ENCODE assay signal across 16 cellular contexts in genomic region chr7:1535695-1536094, GRCh38. TPM values are rescaled to one million over a fixed set of nuclear protein-coding genes. Genes with fewer than 3 reads are reported as not detected.
A peak's percentile ranks its signal among the peaks of the same experiment; 100 is the strongest.
DNase-seq lines count a peak whose midpoint lies in the region; ATAC-seq, FAIRE-seq and TF ChIP-seq lines count a peak whose summit lies in the region.
"Had no signal": no experiment of that assay in that cellular context is flagged by ENCODE, and none has a peak within 500 bp of the region (broad histone marks: within the 10 kb centered on the region; RNA-seq: fewer than 3 reads in every experiment).

No MANE protein-coding gene starts in this region.

- TF ChIP-seq POLR2A in K562 (conservative IDR thresholded peaks at IDR 0.05), result no peak
- no peak for TF ChIP-seq POLR2A in stomach (IDR thresholded peaks at IDR 0.05)

- TF ChIP-seq EP300 in K562 (IDR thresholded peaks at IDR 0.05; ENCODE audit: low read length) (no peak), stomach (IDR thresholded peaks at IDR 0.05) (no peak)

- H3K27ac Mint-ChIP-seq in GM23338, result no peak overlapping the region

- no peak for ATAC-seq in GM23338
- no peak for ATAC-seq in K562
- no peak for ATAC-seq in left lobe of liver
- no peak for ATAC-seq in omental fat pad (ENCODE audit: low FRiP score)
- ATAC-seq: PC-3, T-helper 17 cell had no signal

- peaks cover 20% of the 10 kb centered on the region for H3K4me1 ChIP-seq in GM23338 (ENCODE audit: insufficient read depth)
- H3K4me1 ChIP-seq in K562 (replicated peaks in 1 of 2; ENCODE audit: control insufficient read depth in 2 of 2, insufficient read depth in 2 of 2, low read length in 2 of 2), result peaks cover 45 to 88% of the 10 kb centered on the region in 2 experiments
- H3K4me1 ChIP-seq in stomach, result peaks cover 58 to 79% (median 71%) of the 10 kb centered on the region in 4 donors

- H3K36me3 ChIP-seq in GM23338 (ENCODE audit: insufficient read depth), result no peaks in the 10 kb centered on the region
- H3K36me3 ChIP-seq in K562 (ENCODE audit: control insufficient read depth, insufficient read depth, low read length), result peaks cover 37% of the 10 kb centered on the region; the same call in 2 of the 3 replicates
- H3K36me3 ChIP-seq in stomach, result peaks cover 25 to 36% (median 33%) of the 10 kb centered on the region in 4 donors

- H3K27me3 ChIP-seq in GM23338 (ENCODE audit: insufficient read depth), result no peaks in the 10 kb centered on the region
- no peaks in the 10 kb centered on the region for H3K27me3 ChIP-seq in K562 (ENCODE audit: control insufficient read depth in 2 of 2, insufficient read depth in 2 of 2, low read length in 2 of 2)
- H3K27me3 ChIP-seq in stomach, result no peaks in the 10 kb centered on the region

- H3K9ac ChIP-seq in K562 (ENCODE audit: insufficient read depth in 1 of 2, low read depth in 2 of 2, low read length in 2 of 2), result no peak overlapping the region

- intact Hi-C loops in K562 (cut with micrococcal nuclease), result no loop called here
- intact Hi-C loops in stomach (cut with DNase I; ENCODE audit: low total_unique reads), result no loop called here

- peaks cover 3% of the 10 kb centered on the region; the same call in 1 of the 3 replicates for H3K36me3 Mint-ChIP-seq in GM23338 (ENCODE audit: low read depth)

- WGBS in K562 (ENCODE audit: insufficient coverage, low coverage, missing lambda C conversion rate), result 88% methylated on average over 14 of the region's 15 CpGs
- 83 to 91% (median 85%) methylated on average over 15 of the region's 15 CpGs for WGBS in stomach, 5 donors

- CTCF ChIA-PET in K562 (lab: Yijun Ruan, JAX; ENCODE audit: low intra/inter-chr PET ratio), result no interaction called here

- H2AFZ ChIP-seq in GM23338 (no peak overlapping the region), K562 (ENCODE audit: low read depth, low read length) (no peak overlapping the region)

- H3K27ac ChIP-seq in GM23338 (ENCODE audit: low read depth) (0 out of 2 replicates have a peak overlapping the region, but pooled peaks have one; percentile 14), K562 (ENCODE audit: extremely low read depth, low read depth, low read length) (no peak overlapping the region), stomach (peak overlapping the region; percentile 12 to 100 (median 98))

- in situ Hi-C loops in K562 (cut with MboI), result no loop called here

- H3K4me1 Mint-ChIP-seq in GM23338, result peaks cover 39% of the 10 kb centered on the region

- BruUV-seq in K562 (replicated peaks; lab: Mats Ljungman, UMichigan), result no TSS peak

- FAIRE-seq in K562 (lab: Jason Lieb, UNC), result no peak

- H3K9me1 ChIP-seq in K562 (ENCODE audit: control insufficient read depth, insufficient read depth, low read length), result peaks cover 14% of the 10 kb centered on the region

- H4K20me1 ChIP-seq in GM23338 (replicated peaks; ENCODE audit: insufficient read depth), result peaks cover 3% of the 10 kb centered on the region; the same call in 1 of the 2 replicates
- H4K20me1 ChIP-seq in K562 (replicated peaks; ENCODE audit: control insufficient read depth, insufficient read depth, low read length), result peaks cover 53% of the 10 kb centered on the region

- H3K9me3 ChIP-seq in K562 (replicated peaks; ENCODE audit: control insufficient read depth, insufficient read depth, low read depth, low read length) (no peaks in the 10 kb centered on the region), stomach (no peaks in the 10 kb centered on the region)

- 0 out of 2 replicates have a peak, but pooled peaks cover 11% of the 10 kb centered on the region for H3F3A ChIP-seq in GM23338 (replicated peaks; ENCODE audit: low read depth)

- no peak overlapping the region for H3K4me3 ChIP-seq in GM23338
- H3K4me3 ChIP-seq in K562, result no peak overlapping the region
- H3K4me3 ChIP-seq in stomach, result no peak overlapping the region

- DNase-seq in GM23338 (ENCODE audit: low spot score) (peak; percentile 35), K562 (ENCODE audit: extremely low read depth in 1 of 4, low spot score in 3 of 4) (no peak), left lobe of liver (ENCODE audit: low spot score) (peak; percentile 43), stomach (no peak), hippocampal formation (lab: John Stamatoyannopoulos, UW) (no peak), omental fat pad (ENCODE audit: low spot score) (no peak), NCI-H1105 (lab: John Stamatoyannopoulos, UW) (no peak), SIG-M5 (lab: John Stamatoyannopoulos, UW) (no peak)
- DNase-seq: activated CD4-positive, alpha-beta T cell treated with anti-CD3 and anti-CD28 coated beads, Interleukin-2, amount 50 U/mL, for 4 hours; activated effector memory CD4-positive, alpha-beta T cell treated with anti-CD3 and anti-CD28 coated beads, Interleukin-2, amount 50 U/mL, for 16 hours; CD8-positive, alpha-beta memory T cell; PC-3; stimulated activated CD4-positive, alpha-beta T cell treated with anti-CD3 and anti-CD28 coated beads, Interleukin-15, amount 100 ng/mL, for 24 hours had no signal

- no peaks in the 10 kb centered on the region for H3K9me2 ChIP-seq in GM23338 (ENCODE audit: insufficient read depth)

- no peak overlapping the region for H3K4me3 Mint-ChIP-seq in GM23338
- H3K4me3 Mint-ChIP-seq: central memory CD8-positive, alpha-beta T cell; T-helper 17 cell had no signal

- H3K4me2 ChIP-seq in GM23338 (no peak overlapping the region), K562 (ENCODE audit: insufficient read depth, low read length) (no peak overlapping the region)

- POLR2A ChIA-PET in K562 (lab: Yijun Ruan, JAX), result no interaction called here

- no peak for TF ChIP-seq RAD21 in K562 (CRISPR knock-in tag; conservative IDR thresholded peaks at IDR 0.05 in 1 of 2, IDR thresholded peaks at IDR 0.05 in 1 of 2)

- peaks cover 24% of the 10 kb centered on the region for H3K27me3 Mint-ChIP-seq in GM23338 (ENCODE audit: insufficient read depth, low read depth, poor library complexity)
- H3K27me3 Mint-ChIP-seq: CD8-positive, alpha-beta memory T cell; central memory CD8-positive, alpha-beta T cell; T-helper 17 cell had no signal

- H3K79me2 ChIP-seq in GM23338 (replicated peaks; ENCODE audit: insufficient read depth) (peaks cover 67% of the 10 kb centered on the region), K562 (ENCODE audit: control insufficient read depth, insufficient read depth, low read length) (peaks cover 73% of the 10 kb centered on the region)

- TF ChIP-seq CTCF in GM23338 (conservative IDR thresholded peaks at IDR 0.05; ENCODE audit: low read depth in 2 of 2) (no peak), K562 (IDR thresholded peaks at IDR 0.05 in 2 of 3, conservative IDR thresholded peaks at IDR 0.05 in 1 of 3; ENCODE audit: insufficient read depth in 2 of 3, low read depth in 1 of 3, low read length in 3 of 3) (no peak), stomach (IDR thresholded peaks at IDR 0.05) (no peak), omental fat pad (IDR thresholded peaks at IDR 0.05) (no peak)

- H3K9me3 Mint-ChIP-seq in GM23338, result no peaks in the 10 kb centered on the region
- H3K9me3 Mint-ChIP-seq: CD8-positive, alpha-beta memory T cell; central memory CD8-positive, alpha-beta T cell; nephron had no signal

RNA-seq across cellular contexts. Expression of gene MAFK, which starts 5.2 kb away (rescaled TPM):
- 14.2 and 19.3 TPM in 2 replicates for total RNA-seq in GM23338 (2014; rRNA removed; shearing (Covaris generic))
- polyA plus RNA-seq in GM23338 (2016; fragmentation: Nextera tagmentation; extraction: Ambion mirVana), result 4.4 and 5.1 TPM in 2 replicates
- 8.5 and 20.5 TPM in 2 replicates for total RNA-seq in K562 (2011; cell fraction: chromatin; rRNA removed; ENCODE audit: low replicate concordance)
- total RNA-seq in K562 (2011; cell fraction: nucleolus; rRNA removed), result 11.2 and 12.1 TPM in 2 replicates
- 5.1 and 7.6 TPM in 2 replicates for total RNA-seq in K562 (2011; cell fraction: nucleoplasm; rRNA removed)
- total RNA-seq in K562 (2014; rRNA removed), result 11.7 and 15.6 TPM in 2 replicates
- total RNA-seq in K562 (2014; rRNA removed; fragmentation: Illumina TruSeq; extraction: Trizol), result 1.1 and 1.3 TPM in 2 replicates
- total RNA-seq in K562 (2015; rRNA removed; fragmentation: Illumina TruSeq; extraction: Trizol), result 4.7 and 5.5 TPM in 2 replicates
- total RNA-seq in K562 (2021), result 17.6 and 24.4 TPM in 2 replicates
- 2.1 and 4.9 TPM in 2 replicates for polyA plus RNA-seq in K562 (2011; rRNA removed)
- 3.8 and 5.1 TPM in 2 replicates for polyA plus RNA-seq in K562 (2011; cell fraction: cytosol; rRNA removed)
- polyA plus RNA-seq in K562 (2011; cell fraction: nucleus; rRNA removed), result 9.8 and 26.1 TPM in 2 replicates
- polyA plus RNA-seq in K562 (2012), result 11.2 and 12.1 TPM in 2 replicates
- 3.7 and 6.9 TPM in 2 replicates for polyA plus RNA-seq in K562 (2014; fragmentation: Illumina TruSeq; extraction: Trizol)
- under 1 TPM; 0.04 to 0.07 TPM for polyA plus RNA-seq in K562 (2014; fragmentation: Nextera tagmentation; extraction: Ambion mirVana)
- polyA plus RNA-seq in K562 (2014; rRNA removed), result 12.8 and 13.5 TPM in 2 replicates
- polyA minus RNA-seq in K562 (2011; rRNA and poly(A)+ RNA removed), result 0.66 and 1.1 TPM in 2 replicates
- 5.5 and 7.7 TPM in 2 replicates for polyA minus RNA-seq in K562 (2011; cell fraction: cytosol; rRNA and poly(A)+ RNA removed)
- 3.6 and 3.8 TPM in 2 replicates for polyA minus RNA-seq in K562 (2011; cell fraction: nucleus; rRNA and poly(A)+ RNA removed)
- total RNA-seq in left lobe of liver, result 11.6 TPM
- 10 to 100 TPM; 17.4 to 56.0 (median 35.4) TPM for total RNA-seq in stomach
- polyA plus RNA-seq in stomach, result 10 to 100 TPM; 15.1 to 44.7 (median 29.5) TPM
- 10 to 100 TPM; 30.7 to 57.6 (median 32.7) TPM for total RNA-seq in omental fat pad

RNA-seq across cellular contexts. Expression of gene TMEM184A, which starts 20.3 kb away (rescaled TPM):
- 0.04 and 0.66 TPM in 2 replicates for total RNA-seq in GM23338 (2014; rRNA removed; shearing (Covaris generic))
- polyA plus RNA-seq in GM23338 (2016; fragmentation: Nextera tagmentation; extraction: Ambion mirVana) (0.03 and 0.18 TPM in 2 replicates), K562 (2011; rRNA removed) (0.10 and 0.20 TPM in 2 replicates), K562 (2014; fragmentation: Illumina TruSeq; extraction: Trizol) (not detected in 2 replicates), K562 (2014; fragmentation: Nextera tagmentation; extraction: Ambion mirVana) (not detected), K562 (2014; rRNA removed) (not detected in 2 replicates), stomach (10 to 100 TPM in 1 of 3 donors, 1 to 10 TPM in 2; 3.8 to 36.8 (median 9.1) TPM)
- total RNA-seq in K562 (2011; cell fraction: chromatin; rRNA removed; ENCODE audit: low replicate concordance), result 0.32 and 2.6 TPM in 2 replicates
- 0.66 and 1.5 TPM in 2 replicates for total RNA-seq in K562 (2011; cell fraction: nucleolus; rRNA removed)
- 0.29 and 1.8 TPM in 2 replicates for total RNA-seq in K562 (2011; cell fraction: nucleoplasm; rRNA removed)
- total RNA-seq in K562 (2014; rRNA removed) (0.18 TPM in 1 of 2 replicates, not detected in the other), K562 (2014; rRNA removed; fragmentation: Illumina TruSeq; extraction: Trizol) (not detected in 2 replicates), K562 (2015; rRNA removed; fragmentation: Illumina TruSeq; extraction: Trizol) (not detected in 2 replicates), K562 (2021) (0.11 and 0.31 TPM in 2 replicates), left lobe of liver (44.6 TPM), stomach (10 to 100 TPM; 10.6 to 99.4 (median 22.3) TPM), omental fat pad (1 to 10 TPM in 1 of 4 donors, under 1 TPM in 2, not detected in 1; 0.19 to 3.1 (median 0.32) TPM)
- 0.12 and 0.72 TPM in 2 replicates for polyA plus RNA-seq in K562 (2011; cell fraction: cytosol; rRNA removed)
- 0.53 and 1.7 TPM in 2 replicates for polyA plus RNA-seq in K562 (2011; cell fraction: nucleus; rRNA removed)
- 0.04 and 0.12 TPM in 2 replicates for polyA plus RNA-seq in K562 (2012)
- 0.14 and 0.15 TPM in 2 replicates for polyA minus RNA-seq in K562 (2011; rRNA and poly(A)+ RNA removed)
- 0.19 and 0.27 TPM in 2 replicates for polyA minus RNA-seq in K562 (2011; cell fraction: cytosol; rRNA and poly(A)+ RNA removed)
- 0.89 and 1.1 TPM in 2 replicates for polyA minus RNA-seq in K562 (2011; cell fraction: nucleus; rRNA and poly(A)+ RNA removed)
- total RNA-seq: CD8-positive, alpha-beta memory T cell; T-helper 17 cell had no signal
- polyA plus RNA-seq: CD8-positive, alpha-beta memory T cell had no signal

RNA-seq across cellular contexts. Expression of gene INTS1, which starts 31.5 kb away (rescaled TPM):
- 81.1 and 111 TPM in 2 replicates for total RNA-seq in GM23338 (2014; rRNA removed; shearing (Covaris generic))
- polyA plus RNA-seq in GM23338 (2016; fragmentation: Nextera tagmentation; extraction: Ambion mirVana), result 31.4 and 35.1 TPM in 2 replicates
- total RNA-seq in K562 (2011; cell fraction: chromatin; rRNA removed; ENCODE audit: low replicate concordance), result 67.2 and 276 TPM in 2 replicates
- 199 and 200 TPM in 2 replicates for total RNA-seq in K562 (2011; cell fraction: nucleolus; rRNA removed)
- total RNA-seq in K562 (2011; cell fraction: nucleoplasm; rRNA removed), result 92.5 and 92.7 TPM in 2 replicates
- total RNA-seq in K562 (2014; rRNA removed), result 34.9 and 39.7 TPM in 2 replicates
- 4.1 and 6.8 TPM in 2 replicates for total RNA-seq in K562 (2014; rRNA removed; fragmentation: Illumina TruSeq; extraction: Trizol)
- total RNA-seq in K562 (2015; rRNA removed; fragmentation: Illumina TruSeq; extraction: Trizol), result 19.2 and 20.1 TPM in 2 replicates
- 105 and 119 TPM in 2 replicates for total RNA-seq in K562 (2021)
- 12.0 and 28.0 TPM in 2 replicates for polyA plus RNA-seq in K562 (2011; rRNA removed)
- polyA plus RNA-seq in K562 (2011; cell fraction: cytosol; rRNA removed), result 17.5 and 46.7 TPM in 2 replicates
- polyA plus RNA-seq in K562 (2011; cell fraction: nucleus; rRNA removed), result 146 and 297 TPM in 2 replicates
- 62.7 and 64.6 TPM in 2 replicates for polyA plus RNA-seq in K562 (2012)
- 18.5 and 66.3 TPM in 2 replicates for polyA plus RNA-seq in K562 (2014; fragmentation: Illumina TruSeq; extraction: Trizol)
- 1 to 10 TPM in 1 of 2 experiments, under 1 TPM in 1; 0.34 to 1.7 TPM for polyA plus RNA-seq in K562 (2014; fragmentation: Nextera tagmentation; extraction: Ambion mirVana)
- 46.7 and 55.1 TPM in 2 replicates for polyA plus RNA-seq in K562 (2014; rRNA removed)
- 9.8 and 11.1 TPM in 2 replicates for polyA minus RNA-seq in K562 (2011; rRNA and poly(A)+ RNA removed)
- 38.7 and 69.3 TPM in 2 replicates for polyA minus RNA-seq in K562 (2011; cell fraction: cytosol; rRNA and poly(A)+ RNA removed)
- polyA minus RNA-seq in K562 (2011; cell fraction: nucleus; rRNA and poly(A)+ RNA removed), result 52.6 and 57.9 TPM in 2 replicates
- 55.5 TPM for total RNA-seq in left lobe of liver
- 100 to 1,000 TPM in 1 of 5 donors, 10 to 100 TPM in 4; 24.4 to 724 (median 81.7) TPM for total RNA-seq in stomach
- polyA plus RNA-seq in stomach, result 10 to 100 TPM; 34.2 to 65.4 (median 46.9) TPM
- total RNA-seq in omental fat pad, result 10 to 100 TPM; 22.4 to 39.4 (median 32.0) TPM

RNA-seq across cellular contexts. Expression of gene PSMG3, which starts 34.1 kb away (rescaled TPM):
- 28.3 and 32.0 TPM in 2 replicates for total RNA-seq in GM23338 (2014; rRNA removed; shearing (Covaris generic))
- polyA plus RNA-seq in GM23338 (2016; fragmentation: Nextera tagmentation; extraction: Ambion mirVana), result 84.8 and 93.6 TPM in 2 replicates
- 26.2 and 74.4 TPM in 2 replicates for total RNA-seq in K562 (2011; cell fraction: chromatin; rRNA removed; ENCODE audit: low replicate concordance)
- total RNA-seq in K562 (2011; cell fraction: nucleolus; rRNA removed), result 89.7 and 92.9 TPM in 2 replicates
- total RNA-seq in K562 (2011; cell fraction: nucleoplasm; rRNA removed), result 63.3 and 66.8 TPM in 2 replicates
- total RNA-seq in K562 (2014; rRNA removed), result 122 and 132 TPM in 2 replicates
- 46.5 and 57.2 TPM in 2 replicates for total RNA-seq in K562 (2014; rRNA removed; fragmentation: Illumina TruSeq; extraction: Trizol)
- total RNA-seq in K562 (2015; rRNA removed; fragmentation: Illumina TruSeq; extraction: Trizol), result 81.5 and 83.4 TPM in 2 replicates
- total RNA-seq in K562 (2021), result 77.3 and 80.1 TPM in 2 replicates
- 93.6 and 96.3 TPM in 2 replicates for polyA plus RNA-seq in K562 (2011; rRNA removed)
- 110 and 136 TPM in 2 replicates for polyA plus RNA-seq in K562 (2011; cell fraction: cytosol; rRNA removed)
- 144 and 158 TPM in 2 replicates for polyA plus RNA-seq in K562 (2011; cell fraction: nucleus; rRNA removed)
- 65.4 and 71.5 TPM in 2 replicates for polyA plus RNA-seq in K562 (2012)
- polyA plus RNA-seq in K562 (2014; fragmentation: Illumina TruSeq; extraction: Trizol), result 54.0 and 64.6 TPM in 2 replicates
- 10 to 100 TPM; 34.8 to 55.3 TPM for polyA plus RNA-seq in K562 (2014; fragmentation: Nextera tagmentation; extraction: Ambion mirVana)
- 121 and 136 TPM in 2 replicates for polyA plus RNA-seq in K562 (2014; rRNA removed)
- 20.1 and 30.9 TPM in 2 replicates for polyA minus RNA-seq in K562 (2011; rRNA and poly(A)+ RNA removed)
- 22.6 and 24.3 TPM in 2 replicates for polyA minus RNA-seq in K562 (2011; cell fraction: cytosol; rRNA and poly(A)+ RNA removed)
- polyA minus RNA-seq in K562 (2011; cell fraction: nucleus; rRNA and poly(A)+ RNA removed), result 12.3 and 13.9 TPM in 2 replicates
- 10.7 TPM for total RNA-seq in left lobe of liver
- total RNA-seq in stomach, result 10 to 100 TPM in 3 of 5 donors, 1 to 10 TPM in 1, not detected in 1; 4.9 to 33.3 (median 16.3) TPM
- 10 to 100 TPM; 66.9 to 71.5 (median 67.7) TPM for polyA plus RNA-seq in stomach
- 10 to 100 TPM; 22.0 to 37.7 (median 28.4) TPM for total RNA-seq in omental fat pad

Comparison
In these comparisons a context has a peak if more than half of its experiments do, and no peak if none do; other contexts are left out.
1. DNase-seq: peak in GM23338 (single experiment) and left lobe of liver (single experiment); none in K562 (0 of 4), stomach (single experiment), hippocampal formation (0 of 2), omental fat pad (single experiment), NCI-H1105 (single experiment) and SIG-M5 (single experiment).